Comparison of ENCODE assay signal across 8 cellular contexts in the genomic region with DNA sequence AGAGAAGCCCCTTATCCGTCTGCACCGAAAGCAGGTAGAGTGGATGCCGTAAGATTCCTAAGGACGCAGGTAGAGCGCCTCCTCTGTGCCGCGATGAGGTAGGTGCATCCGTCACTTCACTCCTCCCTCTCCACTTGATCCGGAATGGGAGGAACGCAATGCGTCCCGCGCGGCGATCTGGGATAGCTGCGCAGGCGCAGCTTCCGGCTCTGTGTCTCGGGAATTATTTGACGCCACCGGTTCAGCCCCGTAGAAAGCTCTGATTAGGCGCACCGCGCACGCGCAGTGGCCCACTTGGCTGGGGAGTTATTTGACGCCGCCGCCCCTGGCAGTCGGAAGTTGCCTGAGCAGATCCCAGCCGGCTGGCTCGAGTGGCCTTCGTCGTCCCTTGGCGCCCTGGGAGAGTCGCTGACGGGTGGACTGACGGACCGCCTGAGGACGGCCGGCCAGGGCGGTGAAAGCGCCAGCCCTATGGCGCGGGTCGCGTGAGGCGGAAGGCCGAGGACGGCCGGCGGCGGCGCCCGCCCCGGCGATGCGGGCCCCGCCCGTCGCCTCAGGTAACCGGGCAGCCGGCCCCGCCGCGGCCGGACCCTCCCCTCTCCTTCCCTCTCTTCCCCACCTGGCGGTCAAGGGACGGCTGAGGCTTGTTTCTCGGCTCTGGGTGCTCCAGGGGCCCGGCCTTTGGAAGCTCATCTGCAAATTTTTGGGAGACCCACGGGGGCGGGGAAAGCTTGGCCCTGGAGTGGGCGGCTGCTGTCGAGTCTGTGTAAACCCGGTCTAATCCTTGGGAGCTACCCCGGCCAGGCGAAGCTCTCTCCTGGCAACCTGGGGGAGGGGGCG. TPM values are rescaled to one million over a fixed set of nuclear protein-coding genes. Genes with fewer than 3 reads are reported as not detected.
DNase-seq lines count a peak whose midpoint lies in the region; ATAC-seq and TF ChIP-seq lines count a peak whose summit lies in the region.

RALGAPB (plus strand) TSS at position 331 of the 840 bp plus-strand sequence. CDS start 15,590 bp downstream, outside the sequence.

- peaks cover 16% of the 10 kb centered on the region for H3K36me3 Mint-ChIP-seq in activated T-cell treated with anti-CD3 and anti-CD28 coated beads, Interleukin-2, amount 50 U/mL, for 24 hours (ENCODE audit: low read depth)

- H3K27me3 ChIP-seq in mucosa of rectum (ENCODE audit: control insufficient read depth in 2 of 2, insufficient read depth in 2 of 2, low read length in 2 of 2) = no peaks in the 10 kb centered on the region

- peak; percentile 73 for TF ChIP-seq POLR2A in erythroblast (IDR thresholded peaks at IDR 0.05; ENCODE audit: low read length)

- peaks cover 6 to 19% of the 10 kb centered on the region in 2 donors for H3K4me1 ChIP-seq in mucosa of rectum (ENCODE audit: control insufficient read depth in 2 of 2, insufficient read depth in 2 of 2, low read length in 2 of 2)

- H3K4me1 Mint-ChIP-seq in activated T-cell treated with anti-CD3 and anti-CD28 coated beads, Interleukin-2, amount 50 U/mL, for 24 hours (ENCODE audit: low read depth) = peaks cover 49% of the 10 kb centered on the region

- peak within 1 kb of the TSS; percentile 89 to 95 for H3K4me3 ChIP-seq in mucosa of rectum (ENCODE audit: low read length in 2 of 2)

- H3K27ac ChIP-seq in mucosa of rectum (ENCODE audit: low read depth in 2 of 2, low read length in 2 of 2) = peak within 1 kb of the TSS; percentile 90 to 96

- DNase-seq in DMS79 (lab: John Stamatoyannopoulos, UW) (peak; percentile 96), KG1 (lab: John Stamatoyannopoulos, UW) (peak; percentile 96), erythroblast (lab: John Stamatoyannopoulos, UW) (peak; percentile 98 to 99)
- peak; percentile 98 for DNase-seq in activated T-cell treated with anti-CD3 and anti-CD28 coated beads, Interleukin-2, amount 50 U/mL, for 24 hours
- peak; percentile 98 for DNase-seq in stimulated activated CD8-positive, alpha-beta memory T cell treated with anti-CD3 and anti-CD28 coated beads, Interleukin-4, amount 100 ng/mL, for 48 hours

- H3K4me3 Mint-ChIP-seq in activated T-cell treated with anti-CD3 and anti-CD28 coated beads, Interleukin-2, amount 50 U/mL, for 24 hours = peak within 1 kb of the TSS; percentile 87

- H3K9ac ChIP-seq in mucosa of rectum (ENCODE audit: low read depth in 1 of 2, low read length in 2 of 2) = peak within 1 kb of the TSS; percentile 82 to 93

- ATAC-seq in GM21723 (IDR thresholded peaks at IDR 0.05; ENCODE audit: unreplicated experiment) = peak; percentile 90

- no peaks in the 10 kb centered on the region for H3K9me3 ChIP-seq in mucosa of rectum (ENCODE audit: control insufficient read depth in 2 of 2, low read length in 2 of 2)

- no peaks in the 10 kb centered on the region for H3K27me3 Mint-ChIP-seq in activated T-cell treated with anti-CD3 and anti-CD28 coated beads, Interleukin-2, amount 50 U/mL, for 24 hours

- peak within 1 kb of the TSS; percentile 87 for H3K27ac Mint-ChIP-seq in activated T-cell treated with anti-CD3 and anti-CD28 coated beads, Interleukin-2, amount 50 U/mL, for 24 hours

- no peaks in the 10 kb centered on the region for H3K9me3 Mint-ChIP-seq in activated T-cell treated with anti-CD3 and anti-CD28 coated beads, Interleukin-2, amount 50 U/mL, for 24 hours

- no peaks in the 10 kb centered on the region for H3K36me3 ChIP-seq in mucosa of rectum (ENCODE audit: control insufficient read depth in 2 of 2, insufficient read depth in 2 of 2, low read length in 2 of 2)

TF ChIP-seq in PFSK-1, 5 proteins besides CTCF, POLR2A, EP300 and RAD21:
- no peak for TF ChIP-seq FOXP2 (optimal IDR thresholded peaks at IDR 0.05; ENCODE audit: borderline replicate concordance, extremely low read depth, extremely low read length, insufficient read depth)
- TF ChIP-seq POLR2AphosphoS5 (IDR thresholded peaks at IDR 0.05; ENCODE audit: low read depth, low read length) = peak; percentile 80
- peak; percentile 22; the same call in 1 of the 2 replicates for TF ChIP-seq TAF1 (IDR thresholded peaks at IDR 0.05; ENCODE audit: borderline replicate concordance, insufficient read depth, low read length)

RNA-seq across cellular contexts. Expression of gene RALGAPB, which starts in this region (rescaled TPM):
- 15.3 TPM for polyA plus RNA-seq in PFSK-1 (2012; ENCODE audit: insufficient read length, low read depth)

Comparison
In these comparisons a context has a peak if more than half of its experiments do, and no peak if none do; other contexts are left out.
1. Peak in every context shown above with its lines: DNase-seq, ATAC-seq, H3K4me3 ChIP-seq and H3K27ac ChIP-seq.